ENCODE assay signal across 9 cellular contexts in genomic region chr1:29271724-29272123, GRCh38. TPM values are rescaled to one million over a fixed set of nuclear protein-coding genes. Genes with fewer than 3 reads are reported as not detected.
DNase-seq lines count a peak whose midpoint lies in the region; ATAC-seq, FAIRE-seq and TF ChIP-seq lines count a peak whose summit lies in the region.
"Had no signal": no experiment of that assay in that cellular context is flagged by ENCODE, and none has a peak within 500 bp of the region (broad histone marks: within the 10 kb centered on the region; RNA-seq: fewer than 3 reads in every experiment).

No MANE protein-coding gene starts in this region.

- H3K4me3 Mint-ChIP-seq in CD4-positive, alpha-beta T cell = no peak overlapping the region
- H3K4me3 Mint-ChIP-seq in activated CD8-positive, alpha-beta T cell treated with anti-CD3 and anti-CD28 coated beads for 36 hours = no peak overlapping the region

- CTCF ChIA-PET in SK-N-SH (lab: Yijun Ruan, JAX) = interaction anchor here (0.8 to 1.8 kb wide), 3 partner anchors 10 to 25 kb away, joined by 3 to 4 read pairs (median 4); no protein-coding TSS in a partner anchor
- CTCF ChIA-PET in CD4-positive, alpha-beta T cell (lab: Charles Lee) = no interaction called here
- CTCF ChIA-PET in activated CD8-positive, alpha-beta T cell treated with anti-CD3 and anti-CD28 coated beads for 36 hours (lab: Charles Lee) = interaction anchor here (1.6 kb wide), 1 partner anchor 12 kb away, joined by 5 read pairs; no protein-coding TSS in a partner anchor

- H3K4me3 ChIP-seq in SK-N-SH (ENCODE audit: low read depth in 2 of 2, low read length in 1 of 2) (no peak overlapping the region), pancreas (no peak overlapping the region)

- no peak for TF ChIP-seq CTCF in SK-N-SH (IDR thresholded peaks at IDR 0.05)
- no peak for TF ChIP-seq CTCF in pancreas (IDR thresholded peaks at IDR 0.05)
- TF ChIP-seq CTCF in CD4-positive, alpha-beta T cell (IDR thresholded peaks at IDR 0.05) = no peak
- TF ChIP-seq CTCF in activated CD8-positive, alpha-beta T cell treated with anti-CD3 and anti-CD28 coated beads for 36 hours (IDR thresholded peaks at IDR 0.05) = no peak

- no peaks in the 10 kb centered on the region for H3K36me3 Mint-ChIP-seq in CD4-positive, alpha-beta T cell (ENCODE audit: low read depth)
- no peaks in the 10 kb centered on the region for H3K36me3 Mint-ChIP-seq in activated CD8-positive, alpha-beta T cell treated with anti-CD3 and anti-CD28 coated beads for 36 hours (ENCODE audit: low read depth)

- TF ChIP-seq RAD21 in SK-N-SH (IDR thresholded peaks at IDR 0.05; ENCODE audit: low read length) = no peak

- FAIRE-seq in pancreas (lab: Jason Lieb, UNC) = no peak
- FAIRE-seq: kidney had no signal

- H3K27ac Mint-ChIP-seq in CD4-positive, alpha-beta T cell = no peak overlapping the region
- no peak overlapping the region for H3K27ac Mint-ChIP-seq in activated CD8-positive, alpha-beta T cell treated with anti-CD3 and anti-CD28 coated beads for 36 hours

- H3K27ac ChIP-seq in SK-N-SH (ENCODE audit: low read depth in 2 of 2, low read length in 1 of 2) (no peak overlapping the region), pancreas (no peak overlapping the region)
- no peak overlapping the region for H3K27ac ChIP-seq in CD4-positive, alpha-beta T cell (ENCODE audit: low read depth, low read length)

- H3K27me3 Mint-ChIP-seq in CD4-positive, alpha-beta T cell = peaks cover 58% of the 10 kb centered on the region
- peaks cover 17% of the 10 kb centered on the region for H3K27me3 Mint-ChIP-seq in activated CD8-positive, alpha-beta T cell treated with anti-CD3 and anti-CD28 coated beads for 36 hours

- H3K9me3 ChIP-seq in SK-N-SH (no peaks in the 10 kb centered on the region), pancreas (no peaks in the 10 kb centered on the region)
- no peaks in the 10 kb centered on the region for H3K9me3 ChIP-seq in CD4-positive, alpha-beta T cell (ENCODE audit: control insufficient read depth, low read length)

- H3K36me3 ChIP-seq in SK-N-SH (replicated peaks in 1 of 2; ENCODE audit: control insufficient read depth in 1 of 2, insufficient read depth in 2 of 2, low read length in 1 of 2) (no peaks in the 10 kb centered on the region), pancreas (peaks cover 0 to 7% (median 0%) of the 10 kb centered on the region in 3 donors)

- no peaks in the 10 kb centered on the region for H3K27me3 ChIP-seq in SK-N-SH (ENCODE audit: insufficient read depth)
- H3K27me3 ChIP-seq in pancreas = no peaks in the 10 kb centered on the region
- peaks cover 25% of the 10 kb centered on the region for H3K27me3 ChIP-seq in CD4-positive, alpha-beta T cell (ENCODE audit: control insufficient read depth, insufficient read depth, low read length)

- H2AFZ ChIP-seq in SK-N-SH (ENCODE audit: low read depth) = no peak overlapping the region

- peak; percentile 76 to 99 (median 90) for ATAC-seq in pancreas
- no peak for ATAC-seq in CD4-positive, alpha-beta T cell (ENCODE audit: poor library complexity)
- no peak for ATAC-seq in activated CD8-positive, alpha-beta T cell treated with anti-CD3 and anti-CD28 coated beads for 36 hours

- H4K20me1 ChIP-seq in SK-N-SH (ENCODE audit: insufficient read depth) = no peaks in the 10 kb centered on the region

- H3K79me2 ChIP-seq in SK-N-SH (ENCODE audit: insufficient read depth) = no peaks in the 10 kb centered on the region

- no peaks in the 10 kb centered on the region for H3K4me1 Mint-ChIP-seq in CD4-positive, alpha-beta T cell (ENCODE audit: low read depth)
- no peaks in the 10 kb centered on the region for H3K4me1 Mint-ChIP-seq in activated CD8-positive, alpha-beta T cell treated with anti-CD3 and anti-CD28 coated beads for 36 hours (ENCODE audit: low read depth)

- H3K9ac ChIP-seq in SK-N-SH = no peak overlapping the region

- no peak for TF ChIP-seq EP300 in SK-N-SH (IDR thresholded peaks at IDR 0.05; ENCODE audit: borderline replicate concordance in 1 of 2, low read depth in 1 of 2, low read length in 1 of 2)

- H3K4me2 ChIP-seq in SK-N-SH = peak overlapping the region; percentile 55

- H3K4me1 ChIP-seq in SK-N-SH (ENCODE audit: control insufficient read depth in 1 of 2, insufficient read depth in 2 of 2, low read depth in 1 of 2, low read length in 1 of 2) = peaks cover 3 to 10% of the 10 kb centered on the region in 2 experiments; a peak in 2 of 4 replicates
- peaks cover 0 to 4% (median 0%) of the 10 kb centered on the region in 3 donors for H3K4me1 ChIP-seq in pancreas

- no peaks in the 10 kb centered on the region for H3K9me2 ChIP-seq in SK-N-SH

- no peaks in the 10 kb centered on the region for H3K9me3 Mint-ChIP-seq in CD4-positive, alpha-beta T cell
- H3K9me3 Mint-ChIP-seq in activated CD8-positive, alpha-beta T cell treated with anti-CD3 and anti-CD28 coated beads for 36 hours = no peaks in the 10 kb centered on the region

- POLR2A ChIA-PET in SK-N-SH (lab: Yijun Ruan, JAX) = no interaction called here
- POLR2A ChIA-PET in CD4-positive, alpha-beta T cell (lab: Charles Lee) = no interaction called here
- POLR2A ChIA-PET in activated CD8-positive, alpha-beta T cell treated with anti-CD3 and anti-CD28 coated beads for 36 hours (lab: Charles Lee) = no interaction called here

- intact Hi-C loops in pancreas (cut with DNase I) = no loop called here
- intact Hi-C loops in CD4-positive, alpha-beta T cell (cut with DNase I, micrococcal nuclease) = no loop called here
- intact Hi-C loops in activated CD8-positive, alpha-beta T cell treated with anti-CD3 and anti-CD28 coated beads for 36 hours (cut with micrococcal nuclease) = no loop called here

- no peaks in the 10 kb centered on the region for H3F3A ChIP-seq in SK-N-SH (replicated peaks; ENCODE audit: insufficient read depth)

- WGBS in SK-N-SH (ENCODE audit: low lambda C conversion rate) = 58% methylated on average over 5 of the region's 7 CpGs
- 49 to 50% methylated on average over 7 of the region's 7 CpGs for WGBS in pancreas, 2 donors

- peak; percentile 83 for DNase-seq in EL
- no peak for DNase-seq in SK-N-SH
- DNase-seq in glomerular visceral epithelial cell (ENCODE audit: extremely low spot score) = peak; percentile 57
- DNase-seq in pancreas = peak in 5 of 6 donors; percentile 48 to 68 (median 53)
- no peak for DNase-seq in stimulated activated CD4-positive, alpha-beta T cell treated with anti-CD3 and anti-CD28 coated beads, Interleukin-12 subunit alpha, Interleukin-12 subunit beta, amount 100 ng/mL, for 4 hours
- DNase-seq in activated naive CD4-positive, alpha-beta T cell treated with anti-CD3 and anti-CD28 coated beads, Interleukin-2, amount 50 U/mL, for 16 hours = no peak
- DNase-seq in CD4-positive, alpha-beta T cell = no peak
- DNase-seq in activated CD8-positive, alpha-beta T cell treated with anti-CD3 and anti-CD28 coated beads for 36 hours = no peak
- DNase-seq: kidney had no signal

TF ChIP-seq in SK-N-SH, 30 proteins besides CTCF, POLR2A, EP300 and RAD21:
- TF ChIP-seq TEAD4 (IDR thresholded peaks at IDR 0.05; ENCODE audit: borderline replicate concordance, insufficient read depth) (peak; percentile 56; the same call in 1 of the 2 replicates), FOXM1 (IDR thresholded peaks at IDR 0.05; ENCODE audit: low read depth) (no peak), NFIC (IDR thresholded peaks at IDR 0.05; ENCODE audit: borderline replicate concordance) (no peak), USF2 (IDR thresholded peaks at IDR 0.05; ENCODE audit: borderline replicate concordance, low read depth, low read length) (no peak), EZH2phosphoT487 (IDR thresholded peaks at IDR 0.05; ENCODE audit: borderline replicate concordance, low read depth) (no peak), TAF1 (IDR thresholded peaks at IDR 0.05; ENCODE audit: borderline replicate concordance, low read depth, low read length) (no peak)

RNA-seq across cellular contexts. Expression of gene PTPRU, which starts 35.4 kb away (rescaled TPM):
- polyA plus RNA-seq in SK-N-SH (2012; rRNA removed) = 2.9 and 3.5 TPM in 2 replicates
- polyA plus RNA-seq in SK-N-SH (2012; cell fraction: cytosol; rRNA removed) = 1.5 and 2.9 TPM in 2 replicates
- 6.8 and 12.6 TPM in 2 replicates for polyA plus RNA-seq in SK-N-SH (2012; cell fraction: nucleus; rRNA removed)
- 10 to 100 TPM; 12.3 to 20.9 (median 15.7) TPM for total RNA-seq in pancreas
- 10 to 100 TPM; 13.7 to 16.6 TPM for polyA plus RNA-seq in pancreas
- under 1 TPM; 0.16 to 0.56 TPM for total RNA-seq in CD4-positive, alpha-beta T cell
- under 1 TPM; 0.56 to 0.74 TPM for total RNA-seq in activated CD8-positive, alpha-beta T cell treated with anti-CD3 and anti-CD28 coated beads for 36 hours

RNA-seq across cellular contexts. Expression of gene MECR, which starts 41.0 kb away (rescaled TPM):
- polyA plus RNA-seq in SK-N-SH (2012; rRNA removed) (38.3 and 38.7 TPM in 2 replicates), pancreas (10 to 100 TPM; 17.4 to 19.6 TPM)
- polyA plus RNA-seq in SK-N-SH (2012; cell fraction: cytosol; rRNA removed) = 28.6 and 32.9 TPM in 2 replicates
- polyA plus RNA-seq in SK-N-SH (2012; cell fraction: nucleus; rRNA removed) = 48.3 and 55.4 TPM in 2 replicates
- total RNA-seq in pancreas = 10 to 100 TPM in 3 of 6 donors, 1 to 10 TPM in 3; 9.0 to 13.0 (median 9.8) TPM
- total RNA-seq in CD4-positive, alpha-beta T cell = 1 to 10 TPM; 5.5 to 6.6 TPM
- total RNA-seq in activated CD8-positive, alpha-beta T cell treated with anti-CD3 and anti-CD28 coated beads for 36 hours = 10 to 100 TPM; 42.2 to 43.5 TPM

Comparison
In these comparisons a context has a peak if more than half of its experiments do, and no peak if none do; other contexts are left out.
1. DNase-seq: peak in EL (single experiment), glomerular visceral epithelial cell (single experiment) and pancreas (5 of 6); none in SK-N-SH (single experiment), stimulated activated CD4-positive, alpha-beta T cell treated with anti-CD3 and anti-CD28 coated beads, Interleukin-12 subunit alpha, Interleukin-12 subunit beta, amount 100 ng/mL, for 4 hours (single experiment), activated naive CD4-positive, alpha-beta T cell treated with anti-CD3 and anti-CD28 coated beads, Interleukin-2, amount 50 U/mL, for 16 hours (single experiment), CD4-positive, alpha-beta T cell (0 of 10) and activated CD8-positive, alpha-beta T cell treated with anti-CD3 and anti-CD28 coated beads for 36 hours (single experiment).
2. ATAC-seq: peak in pancreas (4 of 4); none in CD4-positive, alpha-beta T cell (single experiment) and activated CD8-positive, alpha-beta T cell treated with anti-CD3 and anti-CD28 coated beads for 36 hours (single experiment).
3. RNA of gene PTPRU, which starts 35.4 kb away (total RNA-seq): 12.3 to 20.9 TPM in pancreas; 0.56 to 0.74 TPM in activated CD8-positive, alpha-beta T cell treated with anti-CD3 and anti-CD28 coated beads for 36 hours and 0.16 to 0.56 TPM in CD4-positive, alpha-beta T cell; every median in the first group is over 4 times any median in the second.